21 cellular contexts compared by ENCODE assay signal in genomic region chr2:9971890-9972289, GRCh38.
"Had no signal": no experiment of that assay in that cellular context is flagged by ENCODE, and none has a peak within 500 bp of the region (broad histone marks: within the 10 kb centered on the region; RNA-seq: fewer than 3 reads in every experiment).

No MANE protein-coding gene starts in this region.

- H3K9me3 Mint-ChIP-seq: activated naive CD4-positive, alpha-beta T cell treated with anti-CD3 and anti-CD28 coated beads, Interleukin-2, amount 50 U/mL, for 72 hours; activated T-helper 2 cell treated with anti-CD3 and anti-CD28 coated beads, Interferon-gamma antibody, Interleukin-2, Interleukin-4, amounts not matched to agents 10 μg/mL and 5 μg/mL and 100 μg/mL, durations not matched to agents 14 hours and 24 hours and 36 hours; central memory CD8-positive, alpha-beta T cell; dendritic cell treated with granulocyte-macrophage colony-stimulating factor and Interleukin-4, amounts not matched to agents 40 ng/mL and 50 ng/mL, for 4 days; naive B cell; stimulated activated naive CD8-positive, alpha-beta T cell treated with anti-CD3 and anti-CD28 coated beads, Interleukin-15, Interleukin-2, amounts not matched to agents 100 ng/mL and 50 ng/mL, for 24 hours had no signal

- ATAC-seq: activated CD4-positive, alpha-beta T cell treated with anti-CD3 and anti-CD28 coated beads for 36 hours; activated CD8-positive, alpha-beta memory T cell treated with anti-CD3 and anti-CD28 coated beads, Interleukin-2, amount 10 ng/mL, durations not matched to agents 7 days and 5 days; activated CD8-positive, alpha-beta T cell treated with anti-CD3 and anti-CD28 coated beads, Interleukin-2, amount 10 ng/mL, durations not matched to agents 7 days and 5 days; activated naive CD4-positive, alpha-beta T cell treated with anti-CD3 and anti-CD28 coated beads, Interleukin-2, amount 50 U/mL, for 72 hours; gastrocnemius medialis had no signal

- H3K4me1 Mint-ChIP-seq: central memory CD8-positive, alpha-beta T cell had no signal

- H3K27ac Mint-ChIP-seq: activated CD4-positive, alpha-beta T cell treated with anti-CD3 and anti-CD28 coated beads for 36 hours; activated CD8-positive, alpha-beta memory T cell treated with anti-CD3 and anti-CD28 coated beads, Interleukin-2, amount 10 ng/mL, durations not matched to agents 7 days and 5 days; activated CD8-positive, alpha-beta T cell treated with anti-CD3 and anti-CD28 coated beads, Interleukin-2, amount 10 ng/mL, durations not matched to agents 7 days and 5 days; activated naive CD4-positive, alpha-beta T cell treated with anti-CD3 and anti-CD28 coated beads, Interleukin-2, amount 50 U/mL, for 72 hours; activated T-helper 2 cell treated with anti-CD3 and anti-CD28 coated beads, Interferon-gamma antibody, Interleukin-2, Interleukin-4, amounts not matched to agents 10 μg/mL and 5 μg/mL and 100 μg/mL, durations not matched to agents 14 hours and 24 hours and 36 hours; dendritic cell treated with granulocyte-macrophage colony-stimulating factor and Interleukin-4, amounts not matched to agents 40 ng/mL and 50 ng/mL, for 4 days; naive B cell; stimulated activated naive CD8-positive, alpha-beta T cell treated with anti-CD3 and anti-CD28 coated beads, Interleukin-15, Interleukin-2, amounts not matched to agents 100 ng/mL and 50 ng/mL, for 24 hours had no signal

- H3K4me3 ChIP-seq: gastrocnemius medialis, right atrium auricular region, upper lobe of right lung had no signal

- H3K27me3 Mint-ChIP-seq: activated CD4-positive, alpha-beta T cell treated with anti-CD3 and anti-CD28 coated beads for 36 hours had no signal

- H3K27me3 ChIP-seq: gastrocnemius medialis, right atrium auricular region, upper lobe of right lung had no signal

- H3K36me3 ChIP-seq: gastrocnemius medialis, right atrium auricular region, upper lobe of right lung had no signal

- H3K36me3 Mint-ChIP-seq: activated CD8-positive, alpha-beta memory T cell treated with anti-CD3 and anti-CD28 coated beads, Interleukin-2, amount 10 ng/mL, durations not matched to agents 7 days and 5 days; naive B cell had no signal

- H3K27ac ChIP-seq: gastrocnemius medialis, upper lobe of right lung had no signal

- H3K4me3 Mint-ChIP-seq: activated CD4-positive, alpha-beta T cell treated with anti-CD3 and anti-CD28 coated beads for 36 hours; activated CD8-positive, alpha-beta memory T cell treated with anti-CD3 and anti-CD28 coated beads, Interleukin-2, amount 10 ng/mL, durations not matched to agents 7 days and 5 days; activated CD8-positive, alpha-beta T cell treated with anti-CD3 and anti-CD28 coated beads, Interleukin-2, amount 10 ng/mL, durations not matched to agents 7 days and 5 days; central memory CD8-positive, alpha-beta T cell; dendritic cell treated with granulocyte-macrophage colony-stimulating factor and Interleukin-4, amounts not matched to agents 40 ng/mL and 50 ng/mL, for 4 days; naive B cell; stimulated activated naive CD8-positive, alpha-beta T cell treated with anti-CD3 and anti-CD28 coated beads, Interleukin-15, Interleukin-2, amounts not matched to agents 100 ng/mL and 50 ng/mL, for 24 hours had no signal

- DNase-seq: activated CD4-positive, alpha-beta T cell treated with anti-CD3 and anti-CD28 coated beads for 36 hours; activated CD4-positive, CD25-positive, alpha-beta regulatory T cell; activated CD8-positive, alpha-beta memory T cell treated with anti-CD3 and anti-CD28 coated beads, Interleukin-2, amount 10 ng/mL, durations not matched to agents 7 days and 5 days; activated CD8-positive, alpha-beta T cell treated with anti-CD3 and anti-CD28 coated beads, Interleukin-2, amount 10 ng/mL, durations not matched to agents 7 days and 5 days; activated T-cell treated with anti-CD3 and anti-CD28 coated beads, Interleukin-2, amount 50 U/mL, for 48 hours; effector CD4-positive, alpha-beta T cell; gastrocnemius medialis; hippocampal formation; left cardiac atrium; naive B cell; stimulated activated CD4-positive, alpha-beta T cell treated with anti-CD3 and anti-CD28 coated beads, Interleukin-2, amount 100 ng/mL, for 48 hours; T-helper 1 cell; upper lobe of right lung had no signal

- FAIRE-seq: bronchial epithelial cell, keratinocyte had no signal

- H3K9me3 ChIP-seq: gastrocnemius medialis, right atrium auricular region, upper lobe of right lung had no signal
